Comparison of ENCODE assay signal across 1 cellular context in the genomic region with DNA sequence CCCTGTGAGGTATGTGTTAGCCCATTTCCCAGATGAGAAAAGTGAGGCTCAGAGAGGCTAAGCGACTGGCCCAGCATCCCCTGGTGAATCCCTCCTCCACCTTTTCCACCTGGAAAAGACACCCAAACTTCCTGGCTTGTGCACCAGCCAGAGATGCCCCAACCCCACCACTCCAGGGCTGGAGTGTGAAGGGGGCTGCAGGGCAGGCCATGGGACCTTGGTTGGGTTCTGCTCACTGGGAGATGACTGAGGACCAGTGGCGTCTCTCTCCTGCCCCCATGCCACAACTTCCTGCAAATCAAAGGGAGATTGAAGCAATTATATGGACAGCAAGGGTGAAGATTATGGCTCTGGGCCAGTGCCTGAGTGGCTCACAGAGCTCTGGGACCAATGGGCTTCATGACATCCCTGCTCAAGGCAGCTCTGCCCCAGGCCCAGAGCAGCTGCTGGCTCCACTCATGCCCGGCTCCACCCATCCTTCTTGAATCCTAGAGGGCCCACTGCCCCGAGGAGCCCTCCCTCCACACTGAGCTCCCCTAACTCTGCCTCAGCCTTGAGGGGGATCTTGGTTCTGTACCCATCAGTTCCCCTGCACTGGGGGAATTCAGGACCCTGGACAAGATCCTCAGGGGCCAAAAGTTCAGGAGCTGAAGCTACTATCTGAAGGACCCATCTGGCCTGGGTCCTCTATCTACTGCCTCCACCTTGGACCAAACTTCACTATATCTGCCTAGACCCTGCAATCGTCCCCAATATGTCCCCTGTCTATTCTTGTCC.
A peak's percentile ranks its signal among the peaks of the same experiment; 100 is the strongest.
TF ChIP-seq lines count a peak whose summit lies in the region.

No MANE protein-coding gene starts in this region.

TF ChIP-seq in liver, 16 proteins besides CTCF, POLR2A, EP300 and RAD21:
- TF ChIP-seq, protein P1, sequence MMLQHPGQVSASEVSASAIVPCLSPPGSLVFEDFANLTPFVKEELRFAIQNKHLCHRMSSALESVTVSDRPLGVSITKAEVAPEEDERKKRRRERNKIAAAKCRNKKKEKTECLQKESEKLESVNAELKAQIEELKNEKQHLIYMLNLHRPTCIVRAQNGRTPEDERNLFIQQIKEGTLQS (IDR thresholded peaks at IDR 0.05): no peak
- TF ChIP-seq JUND (IDR thresholded peaks at IDR 0.05) (no peak), NR2F2 (IDR thresholded peaks at IDR 0.05) (no peak), HNF4A (conservative IDR thresholded peaks at IDR 0.05) (no peak), EGR1 (IDR thresholded peaks at IDR 0.05; ENCODE audit: low read depth in 2 of 2) (no peak), YY1 (IDR thresholded peaks at IDR 0.05) (no peak)
- TF ChIP-seq, protein P2, sequence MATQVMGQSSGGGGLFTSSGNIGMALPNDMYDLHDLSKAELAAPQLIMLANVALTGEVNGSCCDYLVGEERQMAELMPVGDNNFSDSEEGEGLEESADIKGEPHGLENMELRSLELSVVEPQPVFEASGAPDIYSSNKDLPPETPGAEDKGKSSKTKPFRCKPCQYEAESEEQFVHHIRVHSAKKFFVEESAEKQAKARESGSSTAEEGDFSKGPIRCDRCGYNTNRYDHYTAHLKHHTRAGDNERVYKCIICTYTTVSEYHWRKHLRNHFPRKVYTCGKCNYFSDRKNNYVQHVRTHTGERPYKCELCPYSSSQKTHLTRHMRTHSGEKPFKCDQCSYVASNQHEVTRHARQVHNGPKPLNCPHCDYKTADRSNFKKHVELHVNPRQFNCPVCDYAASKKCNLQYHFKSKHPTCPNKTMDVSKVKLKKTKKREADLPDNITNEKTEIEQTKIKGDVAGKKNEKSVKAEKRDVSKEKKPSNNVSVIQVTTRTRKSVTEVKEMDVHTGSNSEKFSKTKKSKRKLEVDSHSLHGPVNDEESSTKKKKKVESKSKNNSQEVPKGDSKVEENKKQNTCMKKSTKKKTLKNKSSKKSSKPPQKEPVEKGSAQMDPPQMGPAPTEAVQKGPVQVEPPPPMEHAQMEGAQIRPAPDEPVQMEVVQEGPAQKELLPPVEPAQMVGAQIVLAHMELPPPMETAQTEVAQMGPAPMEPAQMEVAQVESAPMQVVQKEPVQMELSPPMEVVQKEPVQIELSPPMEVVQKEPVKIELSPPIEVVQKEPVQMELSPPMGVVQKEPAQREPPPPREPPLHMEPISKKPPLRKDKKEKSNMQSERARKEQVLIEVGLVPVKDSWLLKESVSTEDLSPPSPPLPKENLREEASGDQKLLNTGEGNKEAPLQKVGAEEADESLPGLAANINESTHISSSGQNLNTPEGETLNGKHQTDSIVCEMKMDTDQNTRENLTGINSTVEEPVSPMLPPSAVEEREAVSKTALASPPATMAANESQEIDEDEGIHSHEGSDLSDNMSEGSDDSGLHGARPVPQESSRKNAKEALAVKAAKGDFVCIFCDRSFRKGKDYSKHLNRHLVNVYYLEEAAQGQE (IDR thresholded peaks at IDR 0.05): peak; percentile 25
- TF ChIP-seq, protein P3, sequence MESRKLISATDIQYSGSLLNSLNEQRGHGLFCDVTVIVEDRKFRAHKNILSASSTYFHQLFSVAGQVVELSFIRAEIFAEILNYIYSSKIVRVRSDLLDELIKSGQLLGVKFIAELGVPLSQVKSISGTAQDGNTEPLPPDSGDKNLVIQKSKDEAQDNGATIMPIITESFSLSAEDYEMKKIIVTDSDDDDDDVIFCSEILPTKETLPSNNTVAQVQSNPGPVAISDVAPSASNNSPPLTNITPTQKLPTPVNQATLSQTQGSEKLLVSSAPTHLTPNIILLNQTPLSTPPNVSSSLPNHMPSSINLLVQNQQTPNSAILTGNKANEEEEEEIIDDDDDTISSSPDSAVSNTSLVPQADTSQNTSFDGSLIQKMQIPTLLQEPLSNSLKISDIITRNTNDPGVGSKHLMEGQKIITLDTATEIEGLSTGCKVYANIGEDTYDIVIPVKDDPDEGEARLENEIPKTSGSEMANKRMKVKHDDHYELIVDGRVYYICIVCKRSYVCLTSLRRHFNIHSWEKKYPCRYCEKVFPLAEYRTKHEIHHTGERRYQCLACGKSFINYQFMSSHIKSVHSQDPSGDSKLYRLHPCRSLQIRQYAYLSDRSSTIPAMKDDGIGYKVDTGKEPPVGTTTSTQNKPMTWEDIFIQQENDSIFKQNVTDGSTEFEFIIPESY (IDR thresholded peaks at IDR 0.05): no peak
